8 cellular contexts compared by ENCODE assay signal in the genomic region with DNA sequence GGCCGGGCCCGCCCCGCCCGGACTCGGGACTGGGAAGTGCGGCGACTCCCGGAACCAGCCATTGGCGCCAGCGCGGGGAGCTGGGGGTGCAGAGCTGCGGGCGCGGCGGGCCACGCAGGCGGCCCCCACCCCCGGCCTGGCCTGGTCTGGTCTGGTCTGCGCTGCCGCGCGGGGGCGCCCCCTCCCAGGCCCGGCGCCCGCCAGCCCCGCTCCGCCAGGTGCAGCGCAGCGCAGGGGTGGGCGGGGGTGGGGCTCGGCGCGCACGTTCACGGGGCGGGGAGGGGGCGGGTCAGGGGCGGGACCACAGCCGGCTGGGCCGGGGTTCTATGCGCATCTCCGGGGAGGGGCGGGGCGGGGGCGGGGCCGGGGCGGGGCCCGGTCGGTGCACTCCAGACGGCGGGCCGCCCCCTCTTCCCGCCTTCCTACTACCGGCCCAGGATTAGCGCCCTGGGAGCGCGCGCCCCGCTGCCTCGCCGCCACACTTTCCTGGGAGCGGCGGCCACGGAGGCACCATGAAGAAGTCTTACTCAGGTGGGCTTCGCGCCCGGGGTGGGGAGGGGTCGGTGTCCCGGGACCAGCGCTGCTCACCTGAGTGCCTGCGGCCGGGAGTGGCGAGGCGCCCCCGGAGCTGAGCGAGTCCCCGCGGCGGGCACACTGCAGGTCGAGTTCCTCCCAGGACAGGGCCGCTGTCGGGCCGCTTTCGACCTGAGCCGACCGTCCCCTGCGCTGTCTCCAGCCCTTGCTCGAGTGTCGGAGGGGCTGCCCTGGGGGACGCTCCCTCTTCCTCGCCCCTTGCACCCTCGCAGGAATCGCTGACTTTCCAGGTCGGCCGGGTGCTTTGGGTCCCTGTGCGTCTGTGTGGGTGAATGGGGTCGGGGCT.
DNase-seq lines count a peak whose midpoint lies in the region; ATAC-seq, FAIRE-seq and TF ChIP-seq lines count a peak whose summit lies in the region.

No MANE protein-coding gene starts in this region.

- peak; percentile 88 for ATAC-seq in DND-41 (ENCODE audit: insufficient read depth, low read depth)
- ATAC-seq in GM21576 (IDR thresholded peaks at IDR 0.05; ENCODE audit: unreplicated experiment), result peak; percentile 57
- peak; percentile 83 for ATAC-seq in GM12878

- no peaks in the 10 kb centered on the region for H3K36me3 ChIP-seq in DND-41 (ENCODE audit: insufficient read depth, low read length)
- H3K36me3 ChIP-seq in Loucy (ENCODE audit: insufficient read depth, low read length), result no peaks in the 10 kb centered on the region
- no peaks in the 10 kb centered on the region for H3K36me3 ChIP-seq in GM12878 (ENCODE audit: control insufficient read depth in 2 of 2, insufficient read depth in 2 of 2, low read length in 1 of 2)

- in situ Hi-C loops in GM12878 (cut with MboI), result no loop called here

- no peaks in the 10 kb centered on the region for H3F3A ChIP-seq in Loucy (ENCODE audit: low read depth)

- peaks cover 15% of the 10 kb centered on the region for H3K4me1 ChIP-seq in DND-41 (ENCODE audit: insufficient read depth, low read length)
- peaks cover 31% of the 10 kb centered on the region for H3K4me1 ChIP-seq in Loucy (ENCODE audit: insufficient read depth, low read length, poor library complexity, severe bottlenecking)
- peaks cover 26% of the 10 kb centered on the region for H3K4me1 ChIP-seq in GM12878 (ENCODE audit: control insufficient read depth, insufficient read depth, low read length)

- H2AFZ ChIP-seq in DND-41 (ENCODE audit: low read depth, low read length) (peak overlapping the region; percentile 56), Loucy (ENCODE audit: low read length) (peak overlapping the region; percentile 88), GM12878 (ENCODE audit: control insufficient read depth, low read depth, low read length) (peak overlapping the region; percentile 65)

- FAIRE-seq in GM12878 (lab: Jason Lieb, UNC), result no peak

- H3K4me2 ChIP-seq in DND-41 (ENCODE audit: insufficient read depth, low read length) (peak overlapping the region; percentile 92), Loucy (ENCODE audit: low read depth, low read length, poor library complexity, severe bottlenecking) (peak overlapping the region; percentile 97), GM12878 (ENCODE audit: control insufficient read depth, insufficient read depth) (peak overlapping the region; percentile 100)

- WGBS in GM12878 (ENCODE audit: insufficient coverage, insufficient replicate concordance, low lambda C conversion rate, missing lambda C conversion rate), result 2% methylated on average over 57 of the region's 98 CpGs

- TF ChIP-seq EP300 in GM12878 (IDR thresholded peaks at IDR 0.05; ENCODE audit: borderline replicate concordance in 1 of 2, control insufficient read depth in 1 of 2, low read depth in 2 of 2, low read length in 2 of 2), result no peak

- H3K4me3 ChIP-seq in DND-41 (ENCODE audit: low read depth in 1 of 2, low read length in 2 of 2) (peak overlapping the region in 1 of 2 experiments; percentile 56; a peak in 2 of 4 replicates), Loucy (ENCODE audit: low read length, poor library complexity, severe bottlenecking) (peak overlapping the region; percentile 87), GM12878 (peak overlapping the region; percentile 75)

- peak; percentile 65 for TF ChIP-seq RAD21 in GM12878 (IDR thresholded peaks at IDR 0.05; ENCODE audit: insufficient read depth, low read depth, low read length)

- intact Hi-C loops in GM12878 (cut with micrococcal nuclease; ENCODE audit: unreplicated experiment), result no loop called here

- POLR2A ChIA-PET in GM12878 (lab: Charles Lee), result interaction anchor here (1.1 to 1.5 kb wide), 2 partner anchors 41 to 42 kb away, joined by 4 to 6 read pairs; no protein-coding TSS in a partner anchor

- SMC1A ChIA-PET in GM12878 (lab: Charles Lee; ENCODE audit: uncharacterized antibody, unreplicated experiment), result interaction anchor here (2.0 kb wide), 1 partner anchor 51 kb away, joined by 5 read pairs; no protein-coding TSS in a partner anchor

- peak; percentile 56 for TF ChIP-seq CTCF in DND-41 (IDR thresholded peaks at IDR 0.05; ENCODE audit: borderline replicate concordance, extremely low read depth, low read length, poor library complexity, severe bottlenecking)
- peak; percentile 35; the same call in 1 of the 2 replicates for TF ChIP-seq CTCF in Loucy (conservative IDR thresholded peaks at IDR 0.05; ENCODE audit: low read length)
- TF ChIP-seq CTCF in GM12878 (IDR thresholded peaks at IDR 0.05 in 2 of 3, conservative IDR thresholded peaks at IDR 0.05 in 1 of 3; ENCODE audit: control insufficient read depth in 2 of 3, extremely low read depth in 1 of 3, insufficient read depth in 1 of 3, low read depth in 3 of 3, low read length in 3 of 3), result peak; percentile 24 to 60 (median 28); a peak in 3 of 6 replicates

- DNase-seq in DND-41 (peak; percentile 53), T-helper 22 cell (ENCODE audit: low read depth) (peak; percentile 58), GM12878 (ENCODE audit: low read depth, low spot score) (no peak), iPS-NIHi7 (ENCODE audit: extremely low spot score) (peak; percentile 90), cortex of kidney (lab: John Stamatoyannopoulos, UW) (no peak)
- peak; percentile 67 for DNase-seq in stimulated activated CD4-positive, alpha-beta T cell treated with anti-CD3 and anti-CD28 coated beads, Interleukin-15, amount 100 ng/mL, for 24 hours

- peaks cover 6% of the 10 kb centered on the region for H3K27me3 ChIP-seq in DND-41 (ENCODE audit: insufficient read depth, low read length, poor library complexity)
- H3K27me3 ChIP-seq in Loucy (ENCODE audit: insufficient read depth, low read length, poor library complexity, severe bottlenecking), result no peaks in the 10 kb centered on the region
- no peaks in the 10 kb centered on the region for H3K27me3 ChIP-seq in GM12878 (replicated peaks in 1 of 2; ENCODE audit: control insufficient read depth in 2 of 2, insufficient read depth in 2 of 2, low read length in 1 of 2)

- H3K9me2 ChIP-seq in Loucy (replicated peaks; ENCODE audit: low read depth, low read length), result no peaks in the 10 kb centered on the region

- no peaks in the 10 kb centered on the region for H3K9me3 ChIP-seq in DND-41 (ENCODE audit: insufficient read depth, low read length, severe bottlenecking)
- no peaks in the 10 kb centered on the region for H3K9me3 ChIP-seq in Loucy (ENCODE audit: insufficient read depth, low read depth, low read length)
- H3K9me3 ChIP-seq in GM12878 (replicated peaks; ENCODE audit: control insufficient read depth, insufficient read depth, low read length), result no peaks in the 10 kb centered on the region

- RAD21 ChIA-PET in GM12878 (lab: Charles Lee; ENCODE audit: unreplicated experiment), result interaction anchor here (1.9 kb wide), 1 partner anchor 42 kb away, joined by 5 read pairs; no protein-coding TSS in a partner anchor

- H3K9ac ChIP-seq in DND-41 (ENCODE audit: low read depth, low read length) (peak overlapping the region; percentile 51), Loucy (ENCODE audit: low read depth, low read length, poor library complexity, severe bottlenecking) (peak overlapping the region; percentile 80), GM12878 (ENCODE audit: control insufficient read depth, insufficient read depth, low read length) (peak overlapping the region; percentile 67)

- no TSS peak for BruUV-seq in GM12878 (replicated peaks; lab: Mats Ljungman, UMichigan)

- H3K79me2 ChIP-seq in DND-41 (ENCODE audit: insufficient read depth, low read length) (no peaks in the 10 kb centered on the region), Loucy (ENCODE audit: insufficient read depth, low read length) (no peaks in the 10 kb centered on the region; the same call in 1 of the 2 replicates), GM12878 (ENCODE audit: control insufficient read depth, insufficient read depth, low read length) (peaks cover 10% of the 10 kb centered on the region)

- H3K27ac ChIP-seq in DND-41 (ENCODE audit: low read length) (no peak overlapping the region), GM12878 (ENCODE audit: control insufficient read depth, insufficient read depth) (peak overlapping the region; percentile 46)

- H4K20me1 ChIP-seq in DND-41 (ENCODE audit: insufficient read depth, low read length) (peaks cover 3% of the 10 kb centered on the region; the same call in 1 of the 2 replicates), Loucy (ENCODE audit: insufficient read depth, low read length, poor library complexity, severe bottlenecking) (no peaks in the 10 kb centered on the region), GM12878 (ENCODE audit: control insufficient read depth, insufficient read depth) (no peaks in the 10 kb centered on the region)

- CTCF ChIA-PET in GM12878 (lab: Yijun Ruan, JAX), result interaction anchor here (0.5 to 2.2 kb wide), 5 partner anchors 39 to 825 kb away, joined by 3 to 6 read pairs (median 3); no protein-coding TSS in a partner anchor

- no peak; the same call in 1 of the 2 replicates for TF ChIP-seq POLR2A in GM12878 (IDR thresholded peaks at IDR 0.05; ENCODE audit: low read depth, low read length)

TF ChIP-seq in GM12878, 131 proteins besides CTCF, POLR2A, EP300 and RAD21 (continues in another document):
- TF ChIP-seq KLF5 (IDR thresholded peaks at IDR 0.05; ENCODE audit: partially characterized antibody) (no peak), HDGF (IDR thresholded peaks at IDR 0.05) (no peak), IKZF2 (IDR thresholded peaks at IDR 0.05) (peak; percentile 19 to 46; a peak in 1 of 4 replicates), PAX8 (IDR thresholded peaks at IDR 0.05) (no peak), RFX5 (IDR thresholded peaks at IDR 0.05; ENCODE audit: low read depth, low read length) (no peak), YY1 (IDR thresholded peaks at IDR 0.05; ENCODE audit: low read depth, low read length) (peak; percentile 31; the same call in 1 of the 2 replicates), NKRF (conservative IDR thresholded peaks at IDR 0.05) (peak; percentile 27; the same call in 1 of the 2 replicates), BHLHE40 (IDR thresholded peaks at IDR 0.05; ENCODE audit: borderline replicate concordance in 1 of 2, low read depth in 2 of 2, low read length in 1 of 2) (peak in 1 of 2 experiments; percentile 48; a peak in 2 of 4 replicates), TCF12 (IDR thresholded peaks at IDR 0.05; ENCODE audit: low read depth, low read length) (peak; percentile 85)

Comparison
In these comparisons a context has a peak if more than half of its experiments do, and no peak if none do; other contexts are left out.
1. DNase-seq: peak in DND-41 (single experiment), T-helper 22 cell (single experiment), iPS-NIHi7 (single experiment) and stimulated activated CD4-positive, alpha-beta T cell treated with anti-CD3 and anti-CD28 coated beads, Interleukin-15, amount 100 ng/mL, for 24 hours (single experiment); none in GM12878 (single experiment) and cortex of kidney (single experiment).
2. Peak in every context shown above with its lines, with median percentiles within 50 percentile points of each other: ATAC-seq, H2AFZ ChIP-seq, H3K4me2 ChIP-seq, H3K9ac ChIP-seq and CTCF ChIP-seq.